ENCODE assay signal across 3 cellular contexts in the genomic region with DNA sequence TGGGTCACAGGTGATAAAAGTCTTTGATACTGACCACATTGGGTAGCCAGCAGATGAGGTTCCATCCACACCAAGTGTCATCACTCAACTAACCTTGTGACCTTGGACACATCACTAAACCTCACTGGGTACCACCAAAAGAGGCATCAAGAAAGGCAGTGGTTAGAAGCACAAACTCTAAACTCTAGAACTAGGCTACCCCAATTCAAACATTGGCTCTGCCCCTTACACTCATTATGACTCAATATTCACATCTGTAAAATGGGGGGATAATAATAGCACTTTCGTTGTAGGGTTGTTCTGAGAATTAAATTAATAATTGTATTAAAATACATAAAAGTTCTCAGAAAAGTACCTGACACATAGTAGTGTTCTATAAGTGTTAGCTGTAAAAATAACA.
TF ChIP-seq lines count a peak whose summit lies in the region.

No MANE protein-coding gene starts in this region.

TF ChIP-seq in HepG2, 621 proteins besides CTCF, POLR2A, EP300 and RAD21:
- TF ChIP-seq ZNF629 (CRISPR knock-in tag; conservative IDR thresholded peaks at IDR 0.05) (peak; percentile 51; the same call in 1 of the 2 replicates), PLSCR1 (CRISPR knock-in tag; IDR thresholded peaks at IDR 0.05; ENCODE audit: borderline replicate concordance) (no peak)

TF ChIP-seq in K562, 482 proteins besides CTCF, POLR2A, EP300 and RAD21:
- TF ChIP-seq BCOR (IDR thresholded peaks at IDR 0.05) = peak; percentile 54; the same call in 1 of the 2 replicates
- TF ChIP-seq RBM25 (IDR thresholded peaks at IDR 0.05; ENCODE audit: low read depth, low read length, severe bottlenecking) = peak; percentile 60
- TF ChIP-seq NFXL1 (CRISPR knock-in tag; IDR thresholded peaks at IDR 0.05) = no peak
- TF ChIP-seq KDM1A (IDR thresholded peaks at IDR 0.05) = 0 out of 4 replicates have a peak, but pooled peaks of 1 of the 2 experiments have one; percentile 6
TF ChIP-seq in K562: peak in this region for 3.

TF ChIP-seq in H1, 55 proteins besides CTCF, POLR2A, EP300 and RAD21:
- no peak for TF ChIP-seq KDM1A (IDR thresholded peaks at IDR 0.05; ENCODE audit: borderline replicate concordance, low read length)
- TF ChIP-seq CREB1 (IDR thresholded peaks at IDR 0.05) = no peak
- no peak for TF ChIP-seq CHD2 (IDR thresholded peaks at IDR 0.05; ENCODE audit: low read length)
- TF ChIP-seq SIX5 (IDR thresholded peaks at IDR 0.05; ENCODE audit: low read depth, low read length) = no peak
- no peak for TF ChIP-seq BACH1 (IDR thresholded peaks at IDR 0.05; ENCODE audit: low read length)
- no peak for TF ChIP-seq BRCA1 (IDR thresholded peaks at IDR 0.05; ENCODE audit: low read depth, low read length)
- TF ChIP-seq POU5F1 (IDR thresholded peaks at IDR 0.05; ENCODE audit: low read depth, low read length) = no peak
- TF ChIP-seq BCL11A (IDR thresholded peaks at IDR 0.05; ENCODE audit: low read depth in 2 of 2, low read length in 2 of 2) = no peak
- TF ChIP-seq RXRA (IDR thresholded peaks at IDR 0.05; ENCODE audit: insufficient read depth, low read depth, low read length) = no peak
- TF ChIP-seq SP2 (IDR thresholded peaks at IDR 0.05; ENCODE audit: low read length) = no peak
- TF ChIP-seq MAFK (IDR thresholded peaks at IDR 0.05; ENCODE audit: low read depth, low read length) = no peak
- no peak for TF ChIP-seq SUZ12 (IDR thresholded peaks at IDR 0.05; ENCODE audit: low read length)
- TF ChIP-seq TAF7 (optimal IDR thresholded peaks at IDR 0.05; ENCODE audit: borderline replicate concordance, low read depth, low read length) = no peak
- TF ChIP-seq SIRT6 (IDR thresholded peaks at IDR 0.05; ENCODE audit: low read length) = no peak
- TF ChIP-seq CBX8 (IDR thresholded peaks at IDR 0.05; ENCODE audit: borderline replicate concordance, low read depth, low read length) = no peak
- TF ChIP-seq ASH2L (IDR thresholded peaks at IDR 0.05; ENCODE audit: low read length) = no peak
